26 cellular contexts compared by ENCODE assay signal in genomic region chr2:67579207-67579606, GRCh38.
DNase-seq lines count a peak whose midpoint lies in the region; TF ChIP-seq lines count a peak whose summit lies in the region.
"Had no signal": no experiment of that assay in that cellular context is flagged by ENCODE, and none has a peak within 500 bp of the region (broad histone marks: within the 10 kb centered on the region; RNA-seq: fewer than 3 reads in every experiment).

No MANE protein-coding gene starts in this region.

- peaks cover 0 to 5% (median 0%) of the 10 kb centered on the region in 3 experiments; a peak in 4 of 7 replicates for H3K36me3 Mint-ChIP-seq in H9 (ENCODE audit: insufficient read depth in 1 of 3, low read depth in 3 of 3)
- H3K36me3 Mint-ChIP-seq: activated CD4-positive, alpha-beta memory T cell treated with anti-CD3 and anti-CD28 coated beads for 36 hours; stimulated activated naive B cell treated with anti-CD40 and anti-IgM and Interleukin-4, amounts not matched to agents 10 μg/mL and 1 μg/mL and 100 μg/mL, for 72 hours had no signal

- H3K4me1 Mint-ChIP-seq in H9: no peaks in the 10 kb centered on the region; a peak in 1 of 4 replicates
- H3K4me1 Mint-ChIP-seq: activated naive CD8-positive, alpha-beta T cell treated with anti-CD3 and anti-CD28 coated beads, Interleukin-2, amount 50 U/mL, for 24 hours; stimulated activated naive B cell treated with anti-CD40 and anti-IgM and Interleukin-4, amounts not matched to agents 10 μg/mL and 1 μg/mL and 100 μg/mL, for 72 hours had no signal

- no peaks in the 10 kb centered on the region for H4K20me1 ChIP-seq in H9 (ENCODE audit: control insufficient read depth, insufficient read depth, insufficient read length)

- no peaks in the 10 kb centered on the region for H3K23me2 ChIP-seq in H9 (ENCODE audit: insufficient read length, low read depth, low read length, poor library complexity, severe bottlenecking)

- peaks cover 13 to 14% of the 10 kb centered on the region in 2 experiments; a peak in 4 of 5 replicates for H3K9me3 Mint-ChIP-seq in H9
- H3K9me3 Mint-ChIP-seq: stimulated activated naive B cell treated with anti-CD40 and anti-IgM and Interleukin-4, amounts not matched to agents 10 μg/mL and 1 μg/mL and 100 μg/mL, for 72 hours had no signal

- TF ChIP-seq CTCF in astrocyte of the spinal cord (IDR thresholded peaks at IDR 0.05; ENCODE audit: low read depth, low read length) (no peak), breast epithelium (IDR thresholded peaks at IDR 0.05) (no peak), H9 (conservative IDR thresholded peaks at IDR 0.05) (no peak)

- H3K14ac ChIP-seq in H9 (ENCODE audit: insufficient read depth, low read length): no peak overlapping the region

- H2AK5ac ChIP-seq in H9 (ENCODE audit: insufficient read length, low read length): no peak overlapping the region

- H2AFZ ChIP-seq in H9 (ENCODE audit: low read length): no peak overlapping the region

- no peak overlapping the region for H4K5ac ChIP-seq in H9 (ENCODE audit: insufficient read length, low read depth, low read length)

- H3K79me1 ChIP-seq in H9 (ENCODE audit: insufficient read depth, low read depth, low read length, poor library complexity, severe bottlenecking): no peaks in the 10 kb centered on the region

- no peaks in the 10 kb centered on the region for H3K27me3 Mint-ChIP-seq in H9 (ENCODE audit: low read depth)
- H3K27me3 Mint-ChIP-seq: activated CD4-positive, alpha-beta memory T cell treated with anti-CD3 and anti-CD28 coated beads for 36 hours; activated naive CD8-positive, alpha-beta T cell treated with anti-CD3 and anti-CD28 coated beads, Interleukin-2, amount 50 U/mL, for 24 hours; CD4-positive, alpha-beta T cell; stimulated activated naive B cell treated with anti-CD40 and anti-IgM and Interleukin-4, amounts not matched to agents 10 μg/mL and 1 μg/mL and 100 μg/mL, for 72 hours; type B pancreatic cell had no signal

- H3K9ac ChIP-seq in rectal smooth muscle tissue (ENCODE audit: low read length) (no peak overlapping the region), H9 (ENCODE audit: extremely low read depth, insufficient read length, low read length) (no peak overlapping the region)

- no peak overlapping the region for H3K23ac ChIP-seq in H9 (ENCODE audit: insufficient read length, low read depth, low read length)

- no peak overlapping the region for H3K4me3 ChIP-seq in astrocyte of the spinal cord (ENCODE audit: low read depth, low read length)
- H3K4me3 ChIP-seq in rectal smooth muscle tissue (ENCODE audit: low read length): no peak overlapping the region
- no peak overlapping the region for H3K4me3 ChIP-seq in breast epithelium
- H3K4me3 ChIP-seq: esophagus muscularis mucosa, gastrocnemius medialis, MG63 had no signal

- H3K56ac ChIP-seq in H9 (ENCODE audit: insufficient read length, low read depth, low read length): no peak overlapping the region

- intact Hi-C loops in posterior cingulate gyrus (cut with DNase I) (no loop called here), breast epithelium (cut with DNase I; ENCODE audit: low total_unique reads) (no loop called here)

- WGBS in H9 (ENCODE audit: extremely low coverage, insufficient read length, low lambda C conversion rate): no CpG with 5 or more reads among the region's 2 CpGs

- H2BK15ac ChIP-seq in H9 (ENCODE audit: low read depth, low read length): no peak overlapping the region

- H3K4me1 ChIP-seq in rectal smooth muscle tissue (ENCODE audit: control insufficient read depth, insufficient read depth, low read length) (no peaks in the 10 kb centered on the region), breast epithelium (no peaks in the 10 kb centered on the region), H9 (ENCODE audit: insufficient read depth, low read length) (no peaks in the 10 kb centered on the region)
- H3K4me1 ChIP-seq: esophagus muscularis mucosa, gastrocnemius medialis had no signal

- H2BK5ac ChIP-seq in H9 (ENCODE audit: insufficient read length, low read length): no peak overlapping the region

- no peak overlapping the region for H3K4me3 Mint-ChIP-seq in H9
- H3K4me3 Mint-ChIP-seq: activated CD4-positive, alpha-beta memory T cell treated with anti-CD3 and anti-CD28 coated beads for 36 hours; activated naive CD8-positive, alpha-beta T cell treated with anti-CD3 and anti-CD28 coated beads, Interleukin-2, amount 50 U/mL, for 24 hours; activated T-cell treated with anti-CD3 and anti-CD28 coated beads, Interleukin-2, amount 50 U/mL, for 72 hours; CD4-positive, alpha-beta T cell; nephron; stimulated activated naive B cell treated with anti-CD40 and anti-IgM and Interleukin-4, amounts not matched to agents 10 μg/mL and 1 μg/mL and 100 μg/mL, for 72 hours; type B pancreatic cell had no signal

- H2BK120ac ChIP-seq in H9 (ENCODE audit: low read depth, low read length, poor library complexity, severe bottlenecking): no peak overlapping the region

- no peak overlapping the region for H3T11ph ChIP-seq in H9 (ENCODE audit: low read length)

- H2BK20ac ChIP-seq in H9 (ENCODE audit: low read depth, low read length, poor library complexity, severe bottlenecking): no peak overlapping the region

- no peak overlapping the region for H3K4me2 ChIP-seq in H9 (ENCODE audit: insufficient read depth, insufficient read length, low read length)

- H3K79me2 ChIP-seq in H9 (ENCODE audit: insufficient read depth, low read length): no peaks in the 10 kb centered on the region

- no peak overlapping the region for H3K18ac ChIP-seq in H9 (ENCODE audit: insufficient read length, low read depth, low read length)

- H2BK12ac ChIP-seq in H9 (ENCODE audit: insufficient read length, low read depth, low read length): no peak overlapping the region

- H3K36me3 ChIP-seq in rectal smooth muscle tissue (ENCODE audit: control insufficient read depth, insufficient read depth, low read length) (no peaks in the 10 kb centered on the region), breast epithelium (no peaks in the 10 kb centered on the region)
- H3K36me3 ChIP-seq: esophagus muscularis mucosa, gastrocnemius medialis, MG63 had no signal

- no peak overlapping the region for H4K8ac ChIP-seq in H9 (replicated peaks; ENCODE audit: insufficient read length, low read depth, low read length)

- H3K4ac ChIP-seq in H9 (ENCODE audit: low read depth, low read length): no peak overlapping the region

- H3K27me3 ChIP-seq in rectal smooth muscle tissue (ENCODE audit: control insufficient read depth, insufficient read depth, low read length) (no peaks in the 10 kb centered on the region), breast epithelium (no peaks in the 10 kb centered on the region), H9 (ENCODE audit: insufficient read depth, low read length) (no peaks in the 10 kb centered on the region)
- H3K27me3 ChIP-seq: esophagus muscularis mucosa, gastrocnemius medialis, MG63 had no signal

- H4K91ac ChIP-seq in H9 (ENCODE audit: insufficient read length, low read depth, low read length): no peak overlapping the region

- peak overlapping the region; percentile 21 for H3K27ac ChIP-seq in rectal smooth muscle tissue (ENCODE audit: low read depth, low read length)
- H3K27ac ChIP-seq in breast epithelium: no peak overlapping the region
- no peak overlapping the region for H3K27ac ChIP-seq in H9 (ENCODE audit: insufficient read length, low read depth, low read length)
- H3K27ac ChIP-seq: esophagus muscularis mucosa, gastrocnemius medialis had no signal

- DNase-seq in NCI-H1417 (lab: John Stamatoyannopoulos, UW) (peak in 2 of 3 experiments; percentile 18 to 77), NCI-H1417 treated with DMSO at 0.1 percent for 48 hours (lab: John Stamatoyannopoulos, UW) (no peak), NCI-H187 treated with DMSO at 0.1 percent for 48 hours (lab: John Stamatoyannopoulos, UW) (peak; percentile 63), astrocyte of the spinal cord (ENCODE audit: low read depth, low spot score) (peak; percentile 48), posterior cingulate gyrus (no peak), breast epithelium (ENCODE audit: low spot score in 2 of 2) (no peak), H9 (no peak)
- DNase-seq: activated CD4-positive, alpha-beta memory T cell treated with anti-CD3 and anti-CD28 coated beads for 36 hours; activated CD4-positive, CD25-positive, alpha-beta regulatory T cell treated with anti-CD3 and anti-CD28 coated beads, Interleukin-2, amount 50 U/mL, for 72 hours; activated naive CD4-positive, alpha-beta T cell; activated naive CD8-positive, alpha-beta T cell treated with anti-CD3 and anti-CD28 coated beads, Interleukin-2, amount 50 U/mL, for 24 hours; activated T-cell treated with anti-CD3 and anti-CD28 coated beads, Interleukin-2, amount 50 U/mL, for 72 hours; CD4-positive, alpha-beta T cell; dermis blood vessel endothelial cell; EL; gastrocnemius medialis; KBM-7; mammary epithelial cell; MG63; NCI-H526 treated with DMSO at 0.1 percent for 48 hours; SHP77 treated with DMSO at 0.1 percent for 48 hours; stimulated activated naive B cell treated with anti-CD40 and anti-IgM and Interleukin-4, amounts not matched to agents 10 μg/mL and 1 μg/mL and 100 μg/mL, for 72 hours had no signal

- no peak overlapping the region for H3K27ac Mint-ChIP-seq in H9
- H3K27ac Mint-ChIP-seq: activated CD4-positive, alpha-beta memory T cell treated with anti-CD3 and anti-CD28 coated beads for 36 hours; activated naive CD8-positive, alpha-beta T cell treated with anti-CD3 and anti-CD28 coated beads, Interleukin-2, amount 50 U/mL, for 24 hours; activated T-cell treated with anti-CD3 and anti-CD28 coated beads, Interleukin-2, amount 50 U/mL, for 72 hours; CD4-positive, alpha-beta T cell; stimulated activated naive B cell treated with anti-CD40 and anti-IgM and Interleukin-4, amounts not matched to agents 10 μg/mL and 1 μg/mL and 100 μg/mL, for 72 hours; type B pancreatic cell had no signal

- H3K9me3 ChIP-seq in breast epithelium (peaks cover 13 to 24% of the 10 kb centered on the region in 2 donors), H9 (ENCODE audit: control insufficient read depth, low read depth, low read length) (no peaks in the 10 kb centered on the region)

- TF ChIP-seq POLR2A in breast epithelium (IDR thresholded peaks at IDR 0.05): no peak

- in situ Hi-C loops in astrocyte of the spinal cord (cut with HindIII; ENCODE audit: low sequenced_read_pairs): no loop called here

Comparison
In these comparisons a context has a peak if more than half of its experiments do, and no peak if none do; other contexts are left out.
1. DNase-seq: peak in NCI-H1417 (2 of 3), NCI-H187 treated with DMSO at 0.1 percent for 48 hours (single experiment) and astrocyte of the spinal cord (single experiment); none in NCI-H1417 treated with DMSO at 0.1 percent for 48 hours (single experiment), posterior cingulate gyrus (0 of 10), breast epithelium (0 of 2) and H9 (single experiment).